1 cellular context compared by ENCODE assay signal in the genomic region with DNA sequence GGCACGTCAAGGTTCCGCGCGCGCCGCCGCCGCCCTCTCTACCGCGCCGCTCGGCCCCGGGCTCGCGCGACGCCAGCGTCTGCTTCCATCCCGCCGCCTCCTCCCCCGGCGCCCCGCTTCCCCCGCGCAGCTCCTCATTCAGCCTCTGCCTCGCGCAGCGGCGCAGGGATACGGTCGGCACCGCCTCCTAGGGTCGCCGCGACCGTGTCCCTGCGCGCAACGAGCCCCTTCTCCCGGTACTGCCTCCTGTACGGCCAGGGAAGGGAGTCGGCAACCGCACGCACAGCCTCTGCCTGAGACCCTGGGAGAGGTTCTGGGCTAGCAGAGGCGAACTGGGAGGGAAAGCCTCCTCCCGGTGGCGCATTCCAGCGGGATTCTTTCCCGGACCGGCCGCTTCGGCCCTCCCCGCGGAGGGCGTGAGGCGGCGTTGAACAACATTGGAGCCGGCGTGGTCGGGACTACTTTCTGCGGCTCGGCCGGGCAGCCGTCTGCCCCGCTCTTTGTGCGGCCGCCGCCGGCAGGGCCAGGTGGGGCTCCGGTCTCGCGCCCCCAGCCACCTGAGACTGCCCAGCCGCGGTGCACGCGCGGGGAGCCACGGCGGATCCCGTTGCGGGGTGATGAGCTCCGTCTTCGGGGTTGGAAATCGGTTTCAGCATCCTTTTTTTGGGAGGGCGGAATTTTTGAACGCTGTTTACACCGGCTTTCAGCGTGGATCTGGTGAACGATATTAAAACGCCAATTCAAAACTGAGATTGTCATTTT.
TF ChIP-seq lines count a peak whose summit lies in the region.

TSS of gene LRP6 (minus strand) at position 172 of the 762 bp plus-strand sequence. CDS start 309 bp downstream, outside the sequence.

TF ChIP-seq in K562, 482 proteins besides CTCF, POLR2A, EP300 and RAD21 (continued from another document and continues in another):
- TF ChIP-seq, protein P1, sequence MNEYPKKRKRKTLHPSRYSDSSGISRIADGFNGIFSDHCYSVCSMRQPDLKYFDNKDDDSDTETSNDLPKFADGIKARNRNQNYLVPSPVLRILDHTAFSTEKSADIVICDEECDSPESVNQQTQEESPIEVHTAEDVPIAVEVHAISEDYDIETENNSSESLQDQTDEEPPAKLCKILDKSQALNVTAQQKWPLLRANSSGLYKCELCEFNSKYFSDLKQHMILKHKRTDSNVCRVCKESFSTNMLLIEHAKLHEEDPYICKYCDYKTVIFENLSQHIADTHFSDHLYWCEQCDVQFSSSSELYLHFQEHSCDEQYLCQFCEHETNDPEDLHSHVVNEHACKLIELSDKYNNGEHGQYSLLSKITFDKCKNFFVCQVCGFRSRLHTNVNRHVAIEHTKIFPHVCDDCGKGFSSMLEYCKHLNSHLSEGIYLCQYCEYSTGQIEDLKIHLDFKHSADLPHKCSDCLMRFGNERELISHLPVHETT (CRISPR knock-in tag; conservative IDR thresholded peaks at IDR 0.05 in 1 of 2, IDR thresholded peaks at IDR 0.05 in 1 of 2): 0 out of 4 replicates have a peak, but pooled peaks of 1 of the 2 experiments have one; percentile 47
- TF ChIP-seq ARID3A (IDR thresholded peaks at IDR 0.05; ENCODE audit: borderline replicate concordance, low read depth, low read length) (no peak), TSC22D4 (tag; IDR thresholded peaks at IDR 0.05) (no peak), SAP30 (IDR thresholded peaks at IDR 0.05; ENCODE audit: borderline replicate concordance, insufficient read depth, low read depth, low read length, poor library complexity, severe bottlenecking) (peak; percentile 52), KAT8 (IDR thresholded peaks at IDR 0.05; ENCODE audit: low read depth) (no peak), SP2 (IDR thresholded peaks at IDR 0.05; ENCODE audit: extremely low read depth, low read depth, low read length, poor library complexity, severe bottlenecking) (no peak), ZNF561 (CRISPR knock-in tag; conservative IDR thresholded peaks at IDR 0.05) (no peak), ZNF133 (CRISPR knock-in tag; IDR thresholded peaks at IDR 0.05) (no peak), ZNF79 (CRISPR knock-in tag; IDR thresholded peaks at IDR 0.05; ENCODE audit: low read depth) (no peak), NBN (IDR thresholded peaks at IDR 0.05; ENCODE audit: low read depth) (peak; percentile 63; the same call in 1 of the 2 replicates), RCOR1 (IDR thresholded peaks at IDR 0.05; ENCODE audit: borderline replicate concordance in 1 of 2, low read depth in 2 of 2, low read length in 2 of 2) (0 out of 4 replicates have a peak, but pooled peaks of 1 of the 2 experiments have one; percentile 5), ZNF584 (CRISPR knock-in tag; IDR thresholded peaks at IDR 0.05; ENCODE audit: low read depth) (0 out of 2 replicates have a peak, but pooled peaks have one; percentile 52), NCOR1 (IDR thresholded peaks at IDR 0.05) (peak; percentile 55; the same call in 1 of the 2 replicates), NEUROD1 (IDR thresholded peaks at IDR 0.05; ENCODE audit: borderline replicate concordance, low read depth, low read length, partially characterized antibody) (no peak), MCM2 (IDR thresholded peaks at IDR 0.05; ENCODE audit: low read depth) (no peak), TCF7 (IDR thresholded peaks at IDR 0.05; ENCODE audit: borderline replicate concordance) (no peak), CHD4 (IDR thresholded peaks at IDR 0.05; ENCODE audit: insufficient read depth, insufficient replicate concordance, low read depth, low read length, poor library complexity, severe bottlenecking) (no peak), ZNF384 (IDR thresholded peaks at IDR 0.05; ENCODE audit: low read depth, low read length) (no peak), PHTF2 (CRISPR knock-in tag; IDR thresholded peaks at IDR 0.05) (no peak), RB1 (IDR thresholded peaks at IDR 0.05; ENCODE audit: low read depth) (peak; percentile 37; the same call in 1 of the 2 replicates), ZNF217 (CRISPR knock-in tag; IDR thresholded peaks at IDR 0.05) (no peak), ZNF175 (CRISPR knock-in tag; IDR thresholded peaks at IDR 0.05; ENCODE audit: low read depth) (no peak), ZNF282 (CRISPR knock-in tag; IDR thresholded peaks at IDR 0.05) (peak; percentile 47; the same call in 1 of the 2 replicates), PHB2 (IDR thresholded peaks at IDR 0.05; ENCODE audit: low read depth) (0 out of 2 replicates have a peak, but pooled peaks have one; percentile 43), ADNP (tag; IDR thresholded peaks at IDR 0.05) (no peak), ZNF174 (CRISPR knock-in tag; IDR thresholded peaks at IDR 0.05) (no peak), TGIF2 (CRISPR knock-in tag; IDR thresholded peaks at IDR 0.05) (no peak), ZSCAN29 (IDR thresholded peaks at IDR 0.05) (peak; percentile 61; the same call in 1 of the 2 replicates), NFIC (IDR thresholded peaks at IDR 0.05) (no peak), STAT5A (IDR thresholded peaks at IDR 0.05; ENCODE audit: borderline replicate concordance, low read length) (peak; percentile 13; the same call in 1 of the 2 replicates), TEAD2 (tag; IDR thresholded peaks at IDR 0.05) (peak; percentile 100), TFAM (CRISPR knock-in tag; conservative IDR thresholded peaks at IDR 0.05) (no peak), HDAC3 (IDR thresholded peaks at IDR 0.05; ENCODE audit: borderline replicate concordance, partially characterized antibody) (no peak), SRSF3 (IDR thresholded peaks at IDR 0.05; ENCODE audit: insufficient read depth, low read length) (no peak), ZNF444 (CRISPR knock-in tag; IDR thresholded peaks at IDR 0.05) (no peak), ZNF445 (CRISPR knock-in tag; IDR thresholded peaks at IDR 0.05; ENCODE audit: low read depth) (no peak)
- TF ChIP-seq, protein P2, sequence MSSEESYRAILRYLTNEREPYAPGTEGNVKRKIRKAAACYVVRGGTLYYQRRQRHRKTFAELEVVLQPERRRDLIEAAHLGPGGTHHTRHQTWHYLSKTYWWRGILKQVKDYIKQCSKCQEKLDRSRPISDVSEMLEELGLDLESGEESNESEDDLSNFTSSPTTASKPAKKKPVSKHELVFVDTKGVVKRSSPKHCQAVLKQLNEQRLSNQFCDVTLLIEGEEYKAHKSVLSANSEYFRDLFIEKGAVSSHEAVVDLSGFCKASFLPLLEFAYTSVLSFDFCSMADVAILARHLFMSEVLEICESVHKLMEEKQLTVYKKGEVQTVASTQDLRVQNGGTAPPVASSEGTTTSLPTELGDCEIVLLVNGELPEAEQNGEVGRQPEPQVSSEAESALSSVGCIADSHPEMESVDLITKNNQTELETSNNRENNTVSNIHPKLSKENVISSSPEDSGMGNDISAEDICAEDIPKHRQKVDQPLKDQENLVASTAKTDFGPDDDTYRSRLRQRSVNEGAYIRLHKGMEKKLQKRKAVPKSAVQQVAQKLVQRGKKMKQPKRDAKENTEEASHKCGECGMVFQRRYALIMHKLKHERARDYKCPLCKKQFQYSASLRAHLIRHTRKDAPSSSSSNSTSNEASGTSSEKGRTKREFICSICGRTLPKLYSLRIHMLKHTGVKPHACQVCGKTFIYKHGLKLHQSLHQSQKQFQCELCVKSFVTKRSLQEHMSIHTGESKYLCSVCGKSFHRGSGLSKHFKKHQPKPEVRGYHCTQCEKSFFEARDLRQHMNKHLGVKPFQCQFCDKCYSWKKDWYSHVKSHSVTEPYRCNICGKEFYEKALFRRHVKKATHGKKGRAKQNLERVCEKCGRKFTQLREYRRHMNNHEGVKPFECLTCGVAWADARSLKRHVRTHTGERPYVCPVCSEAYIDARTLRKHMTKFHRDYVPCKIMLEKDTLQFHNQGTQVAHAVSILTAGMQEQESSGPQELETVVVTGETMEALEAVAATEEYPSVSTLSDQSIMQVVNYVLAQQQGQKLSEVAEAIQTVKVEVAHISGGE (CRISPR knock-in tag; IDR thresholded peaks at IDR 0.05): peak in 1 of 3 experiments; percentile 16; a peak in 1 of 6 replicates
- TF ChIP-seq, protein P3, sequence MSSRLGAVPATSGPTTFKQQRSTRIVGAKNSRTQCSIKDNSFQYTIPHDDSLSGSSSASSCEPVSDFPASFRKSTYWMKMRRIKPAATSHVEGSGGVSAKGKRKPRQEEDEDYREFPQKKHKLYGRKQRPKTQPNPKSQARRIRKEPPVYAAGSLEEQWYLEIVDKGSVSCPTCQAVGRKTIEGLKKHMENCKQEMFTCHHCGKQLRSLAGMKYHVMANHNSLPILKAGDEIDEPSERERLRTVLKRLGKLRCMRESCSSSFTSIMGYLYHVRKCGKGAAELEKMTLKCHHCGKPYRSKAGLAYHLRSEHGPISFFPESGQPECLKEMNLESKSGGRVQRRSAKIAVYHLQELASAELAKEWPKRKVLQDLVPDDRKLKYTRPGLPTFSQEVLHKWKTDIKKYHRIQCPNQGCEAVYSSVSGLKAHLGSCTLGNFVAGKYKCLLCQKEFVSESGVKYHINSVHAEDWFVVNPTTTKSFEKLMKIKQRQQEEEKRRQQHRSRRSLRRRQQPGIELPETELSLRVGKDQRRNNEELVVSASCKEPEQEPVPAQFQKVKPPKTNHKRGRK (tag; IDR thresholded peaks at IDR 0.05): no peak
- TF ChIP-seq, protein P4, sequence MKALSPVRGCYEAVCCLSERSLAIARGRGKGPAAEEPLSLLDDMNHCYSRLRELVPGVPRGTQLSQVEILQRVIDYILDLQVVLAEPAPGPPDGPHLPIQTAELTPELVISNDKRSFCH (CRISPR knock-in tag; IDR thresholded peaks at IDR 0.05): no peak
- TF ChIP-seq, protein P4 (tag; IDR thresholded peaks at IDR 0.05): peak; percentile 88
- TF ChIP-seq, protein P5, sequence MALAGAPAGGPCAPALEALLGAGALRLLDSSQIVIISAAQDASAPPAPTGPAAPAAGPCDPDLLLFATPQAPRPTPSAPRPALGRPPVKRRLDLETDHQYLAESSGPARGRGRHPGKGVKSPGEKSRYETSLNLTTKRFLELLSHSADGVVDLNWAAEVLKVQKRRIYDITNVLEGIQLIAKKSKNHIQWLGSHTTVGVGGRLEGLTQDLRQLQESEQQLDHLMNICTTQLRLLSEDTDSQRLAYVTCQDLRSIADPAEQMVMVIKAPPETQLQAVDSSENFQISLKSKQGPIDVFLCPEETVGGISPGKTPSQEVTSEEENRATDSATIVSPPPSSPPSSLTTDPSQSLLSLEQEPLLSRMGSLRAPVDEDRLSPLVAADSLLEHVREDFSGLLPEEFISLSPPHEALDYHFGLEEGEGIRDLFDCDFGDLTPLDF (CRISPR knock-in tag; IDR thresholded peaks at IDR 0.05): no peak
- TF ChIP-seq, protein P6, sequence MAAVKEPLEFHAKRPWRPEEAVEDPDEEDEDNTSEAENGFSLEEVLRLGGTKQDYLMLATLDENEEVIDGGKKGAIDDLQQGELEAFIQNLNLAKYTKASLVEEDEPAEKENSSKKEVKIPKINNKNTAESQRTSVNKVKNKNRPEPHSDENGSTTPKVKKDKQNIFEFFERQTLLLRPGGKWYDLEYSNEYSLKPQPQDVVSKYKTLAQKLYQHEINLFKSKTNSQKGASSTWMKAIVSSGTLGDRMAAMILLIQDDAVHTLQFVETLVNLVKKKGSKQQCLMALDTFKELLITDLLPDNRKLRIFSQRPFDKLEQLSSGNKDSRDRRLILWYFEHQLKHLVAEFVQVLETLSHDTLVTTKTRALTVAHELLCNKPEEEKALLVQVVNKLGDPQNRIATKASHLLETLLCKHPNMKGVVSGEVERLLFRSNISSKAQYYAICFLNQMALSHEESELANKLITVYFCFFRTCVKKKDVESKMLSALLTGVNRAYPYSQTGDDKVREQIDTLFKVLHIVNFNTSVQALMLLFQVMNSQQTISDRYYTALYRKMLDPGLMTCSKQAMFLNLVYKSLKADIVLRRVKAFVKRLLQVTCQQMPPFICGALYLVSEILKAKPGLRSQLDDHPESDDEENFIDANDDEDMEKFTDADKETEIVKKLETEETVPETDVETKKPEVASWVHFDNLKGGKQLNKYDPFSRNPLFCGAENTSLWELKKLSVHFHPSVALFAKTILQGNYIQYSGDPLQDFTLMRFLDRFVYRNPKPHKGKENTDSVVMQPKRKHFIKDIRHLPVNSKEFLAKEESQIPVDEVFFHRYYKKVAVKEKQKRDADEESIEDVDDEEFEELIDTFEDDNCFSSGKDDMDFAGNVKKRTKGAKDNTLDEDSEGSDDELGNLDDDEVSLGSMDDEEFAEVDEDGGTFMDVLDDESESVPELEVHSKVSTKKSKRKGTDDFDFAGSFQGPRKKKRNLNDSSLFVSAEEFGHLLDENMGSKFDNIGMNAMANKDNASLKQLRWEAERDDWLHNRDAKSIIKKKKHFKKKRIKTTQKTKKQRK (IDR thresholded peaks at IDR 0.05; ENCODE audit: borderline replicate concordance, low read depth, low read length): no peak
- TF ChIP-seq, protein P7, sequence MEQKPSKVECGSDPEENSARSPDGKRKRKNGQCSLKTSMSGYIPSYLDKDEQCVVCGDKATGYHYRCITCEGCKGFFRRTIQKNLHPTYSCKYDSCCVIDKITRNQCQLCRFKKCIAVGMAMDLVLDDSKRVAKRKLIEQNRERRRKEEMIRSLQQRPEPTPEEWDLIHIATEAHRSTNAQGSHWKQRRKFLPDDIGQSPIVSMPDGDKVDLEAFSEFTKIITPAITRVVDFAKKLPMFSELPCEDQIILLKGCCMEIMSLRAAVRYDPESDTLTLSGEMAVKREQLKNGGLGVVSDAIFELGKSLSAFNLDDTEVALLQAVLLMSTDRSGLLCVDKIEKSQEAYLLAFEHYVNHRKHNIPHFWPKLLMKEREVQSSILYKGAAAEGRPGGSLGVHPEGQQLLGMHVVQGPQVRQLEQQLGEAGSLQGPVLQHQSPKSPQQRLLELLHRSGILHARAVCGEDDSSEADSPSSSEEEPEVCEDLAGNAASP (IDR thresholded peaks at IDR 0.05): no peak
- TF ChIP-seq, protein P8, sequence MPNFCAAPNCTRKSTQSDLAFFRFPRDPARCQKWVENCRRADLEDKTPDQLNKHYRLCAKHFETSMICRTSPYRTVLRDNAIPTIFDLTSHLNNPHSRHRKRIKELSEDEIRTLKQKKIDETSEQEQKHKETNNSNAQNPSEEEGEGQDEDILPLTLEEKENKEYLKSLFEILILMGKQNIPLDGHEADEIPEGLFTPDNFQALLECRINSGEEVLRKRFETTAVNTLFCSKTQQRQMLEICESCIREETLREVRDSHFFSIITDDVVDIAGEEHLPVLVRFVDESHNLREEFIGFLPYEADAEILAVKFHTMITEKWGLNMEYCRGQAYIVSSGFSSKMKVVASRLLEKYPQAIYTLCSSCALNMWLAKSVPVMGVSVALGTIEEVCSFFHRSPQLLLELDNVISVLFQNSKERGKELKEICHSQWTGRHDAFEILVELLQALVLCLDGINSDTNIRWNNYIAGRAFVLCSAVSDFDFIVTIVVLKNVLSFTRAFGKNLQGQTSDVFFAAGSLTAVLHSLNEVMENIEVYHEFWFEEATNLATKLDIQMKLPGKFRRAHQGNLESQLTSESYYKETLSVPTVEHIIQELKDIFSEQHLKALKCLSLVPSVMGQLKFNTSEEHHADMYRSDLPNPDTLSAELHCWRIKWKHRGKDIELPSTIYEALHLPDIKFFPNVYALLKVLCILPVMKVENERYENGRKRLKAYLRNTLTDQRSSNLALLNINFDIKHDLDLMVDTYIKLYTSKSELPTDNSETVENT (CRISPR knock-in tag; IDR thresholded peaks at IDR 0.05): peak; percentile 78
